Comparison of ENCODE assay signal across 15 cellular contexts in the genomic region with DNA sequence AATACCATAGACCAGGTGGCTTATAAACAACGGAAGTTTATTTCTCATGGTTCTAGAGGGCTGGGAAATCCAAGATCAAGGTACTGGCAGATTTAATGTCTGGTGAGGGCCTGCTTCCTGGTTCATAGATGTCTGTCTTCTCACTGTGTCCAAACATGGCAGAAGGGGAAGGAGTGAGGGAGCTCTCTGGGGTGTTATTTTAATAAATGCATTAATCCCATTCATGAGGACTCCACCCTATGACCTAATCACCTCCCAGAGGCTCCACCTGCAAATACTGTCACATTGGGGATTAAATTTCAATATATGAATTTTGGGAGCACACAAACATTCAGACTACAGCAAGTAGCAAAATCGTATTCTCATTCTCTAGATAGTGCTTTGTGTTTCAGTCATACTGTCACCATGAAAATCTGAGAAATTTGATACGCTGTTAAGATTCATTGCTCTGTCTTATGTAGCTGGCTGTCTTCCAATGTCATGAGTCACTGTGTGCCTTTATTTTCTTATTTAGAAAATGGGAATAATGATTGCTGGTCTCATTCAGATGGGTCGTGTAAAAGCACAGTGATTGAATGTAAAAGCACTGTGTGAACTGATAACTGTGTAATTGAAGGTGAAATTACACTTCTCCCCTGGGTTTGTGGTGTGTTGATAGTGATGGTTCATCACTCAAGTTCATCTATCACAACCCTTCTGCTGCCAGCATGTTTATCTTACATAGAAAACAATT. TPM values are rescaled to one million over a fixed set of nuclear protein-coding genes. Genes with fewer than 3 reads are reported as not detected.
DNase-seq lines count a peak whose midpoint lies in the region; ATAC-seq, FAIRE-seq and TF ChIP-seq lines count a peak whose summit lies in the region.
"Had no signal": no experiment of that assay in that cellular context is flagged by ENCODE, and none has a peak within 500 bp of the region (broad histone marks: within the 10 kb centered on the region; RNA-seq: fewer than 3 reads in every experiment).

No MANE protein-coding gene starts in this region.

- H3K9me3 ChIP-seq in Karpas-422 (ENCODE audit: low read length) (no peaks in the 10 kb centered on the region), kidney (ENCODE audit: control insufficient read depth in 1 of 2, low read length in 2 of 2) (no peaks in the 10 kb centered on the region)
- H3K9me3 ChIP-seq: prostate gland had no signal

- H3K27me3 ChIP-seq in Karpas-422 (ENCODE audit: low read length), result no peaks in the 10 kb centered on the region

- H3K9me3 Mint-ChIP-seq in activated T-helper 2 cell treated with anti-CD3 and anti-CD28 coated beads, Interferon-gamma antibody, Interleukin-2, Interleukin-4, amounts not matched to agents 10 μg/mL and 5 μg/mL and 100 μg/mL, durations not matched to agents 14 hours and 24 hours and 36 hours, result no peaks in the 10 kb centered on the region
- H3K9me3 Mint-ChIP-seq in natural killer cell, result no peaks in the 10 kb centered on the region

- H3K36me3 Mint-ChIP-seq in activated T-helper 2 cell treated with anti-CD3 and anti-CD28 coated beads, Interferon-gamma antibody, Interleukin-2, Interleukin-4, amounts not matched to agents 10 μg/mL and 5 μg/mL and 100 μg/mL, durations not matched to agents 14 hours and 24 hours and 36 hours (ENCODE audit: low read depth), result no peaks in the 10 kb centered on the region
- H3K36me3 Mint-ChIP-seq in natural killer cell, result no peaks in the 10 kb centered on the region

- no peak for ATAC-seq in natural killer cell

- no peak overlapping the region for H2AFZ ChIP-seq in Karpas-422 (ENCODE audit: low read length)

- no peak overlapping the region for H3K4me3 Mint-ChIP-seq in activated T-helper 2 cell treated with anti-CD3 and anti-CD28 coated beads, Interferon-gamma antibody, Interleukin-2, Interleukin-4, amounts not matched to agents 10 μg/mL and 5 μg/mL and 100 μg/mL, durations not matched to agents 14 hours and 24 hours and 36 hours (ENCODE audit: low read depth)
- H3K4me3 Mint-ChIP-seq in natural killer cell, result no peak overlapping the region

- H3K27me3 Mint-ChIP-seq in activated T-helper 2 cell treated with anti-CD3 and anti-CD28 coated beads, Interferon-gamma antibody, Interleukin-2, Interleukin-4, amounts not matched to agents 10 μg/mL and 5 μg/mL and 100 μg/mL, durations not matched to agents 14 hours and 24 hours and 36 hours (ENCODE audit: low read depth), result no peaks in the 10 kb centered on the region
- H3K27me3 Mint-ChIP-seq in natural killer cell (ENCODE audit: low read depth in 2 of 2), result no peaks in the 10 kb centered on the region

- peak; percentile 17 for DNase-seq in COR-L47 (lab: John Stamatoyannopoulos, UW)
- peak; percentile 55 for DNase-seq in Karpas-422
- DNase-seq in RPMI7951 (ENCODE audit: low read depth), result peak; percentile 67
- peak; percentile 55 for DNase-seq in fibroblast of pulmonary artery (ENCODE audit: low read depth)
- no peak for DNase-seq in NCI-H128 (lab: John Stamatoyannopoulos, UW; ENCODE audit: unreplicated experiment)
- no peak for DNase-seq in kidney
- no peak for DNase-seq in activated T-helper 2 cell treated with anti-CD3 and anti-CD28 coated beads, Interferon-gamma antibody, Interleukin-2, Interleukin-4, amounts not matched to agents 10 μg/mL and 5 μg/mL and 100 μg/mL, durations not matched to agents 14 hours and 24 hours and 36 hours (ENCODE audit: low spot score)
- no peak for DNase-seq in natural killer cell
- DNase-seq: activated CD4-positive, CD25-positive, alpha-beta regulatory T cell; activated T-cell treated with anti-CD3 and anti-CD28 coated beads, Interleukin-2, amount 50 U/mL, for 48 hours; NCI-H187 treated with DMSO at 0.1 percent for 48 hours; stimulated activated CD4-positive, alpha-beta T cell treated with anti-CD3 and anti-CD28 coated beads, Interleukin-4, amount 100 ng/mL, for 4 hours had no signal

- H3K36me3 ChIP-seq in Karpas-422 (ENCODE audit: insufficient read depth, low read length), result no peaks in the 10 kb centered on the region
- H3K36me3 ChIP-seq in kidney (ENCODE audit: control insufficient read depth in 1 of 2, insufficient read depth in 2 of 2, low read length in 2 of 2), result no peaks in the 10 kb centered on the region
- H3K36me3 ChIP-seq: prostate gland had no signal

- H3K4me1 Mint-ChIP-seq in activated T-helper 2 cell treated with anti-CD3 and anti-CD28 coated beads, Interferon-gamma antibody, Interleukin-2, Interleukin-4, amounts not matched to agents 10 μg/mL and 5 μg/mL and 100 μg/mL, durations not matched to agents 14 hours and 24 hours and 36 hours (ENCODE audit: low read depth), result peaks cover 44% of the 10 kb centered on the region
- peaks cover 11 to 34% of the 10 kb centered on the region in 2 donors for H3K4me1 Mint-ChIP-seq in natural killer cell

- TF ChIP-seq CTCF in fibroblast of pulmonary artery (IDR thresholded peaks at IDR 0.05; ENCODE audit: low read length, missing control alignments) (no peak), kidney (IDR thresholded peaks at IDR 0.05; ENCODE audit: borderline replicate concordance, extremely low read depth, insufficient read depth) (no peak), natural killer cell (IDR thresholded peaks at IDR 0.05) (no peak)

- H3K27ac ChIP-seq in Karpas-422 (ENCODE audit: low read length) (peak overlapping the region; percentile 70), kidney (ENCODE audit: low read depth in 2 of 2, low read length in 2 of 2) (no peak overlapping the region)
- H3K27ac ChIP-seq: prostate gland had no signal

- no peak overlapping the region for H3K27ac Mint-ChIP-seq in activated T-helper 2 cell treated with anti-CD3 and anti-CD28 coated beads, Interferon-gamma antibody, Interleukin-2, Interleukin-4, amounts not matched to agents 10 μg/mL and 5 μg/mL and 100 μg/mL, durations not matched to agents 14 hours and 24 hours and 36 hours
- H3K27ac Mint-ChIP-seq in natural killer cell, result no peak overlapping the region

- peak overlapping the region; percentile 58 for H3K4me2 ChIP-seq in Karpas-422 (ENCODE audit: low read depth, low read length, poor library complexity, severe bottlenecking)

- H3K4me3 ChIP-seq in Karpas-422 (ENCODE audit: low read length) (peak overlapping the region; percentile 4; the same call in 1 of the 2 replicates), fibroblast of pulmonary artery (replicated peaks; ENCODE audit: low read depth, low read length) (no peak overlapping the region), kidney (ENCODE audit: low read length in 2 of 2) (no peak overlapping the region)
- H3K4me3 ChIP-seq: lung, prostate gland had no signal

- H3K9ac ChIP-seq in Karpas-422 (ENCODE audit: low read length) (no peak overlapping the region), kidney (ENCODE audit: low read length in 2 of 2) (no peak overlapping the region)

- H3K4me1 ChIP-seq in Karpas-422 (ENCODE audit: low read length) (peaks cover 35% of the 10 kb centered on the region), kidney (ENCODE audit: control insufficient read depth in 1 of 2, insufficient read depth in 1 of 2, low read depth in 1 of 2, low read length in 2 of 2) (no peaks in the 10 kb centered on the region)
- H3K4me1 ChIP-seq: prostate gland had no signal

- H3K9me2 ChIP-seq in Karpas-422 (replicated peaks; ENCODE audit: insufficient read depth, low read length), result no peaks in the 10 kb centered on the region

- intact Hi-C loops in kidney (cut with DNase I), result no loop called here
- intact Hi-C loops in activated T-helper 2 cell treated with anti-CD3 and anti-CD28 coated beads, Interferon-gamma antibody, Interleukin-2, Interleukin-4, amounts not matched to agents 10 μg/mL and 5 μg/mL and 100 μg/mL, durations not matched to agents 14 hours and 24 hours and 36 hours (cut with micrococcal nuclease), result no loop called here
- intact Hi-C loops in natural killer cell (cut with micrococcal nuclease), result no loop called here

- peaks cover 77% of the 10 kb centered on the region for H3K79me2 ChIP-seq in Karpas-422 (ENCODE audit: low read length)

- FAIRE-seq in kidney (lab: Jason Lieb, UNC), result no peak

- 0 out of 2 replicates have a peak, but pooled peaks cover 17% of the 10 kb centered on the region for H4K20me1 ChIP-seq in Karpas-422 (ENCODE audit: insufficient read depth, low read depth, low read length)

RNA-seq across cellular contexts. Expression of gene ERVFRD-1, which starts 8.9 kb away (rescaled TPM):
- not detected in 2 replicates for total RNA-seq in Karpas-422 (2014; rRNA removed; shearing (Covaris generic); ENCODE audit: low replicate concordance)
- total RNA-seq in RPMI7951 (2014; rRNA removed; shearing (Covaris generic)), result not detected in 2 replicates
- total RNA-seq in kidney, result 0.57 TPM
- polyA plus RNA-seq in kidney (ENCODE audit: insufficient read depth, low read depth, low replicate concordance), result 0.24 TPM
- not detected in 2 replicates for total RNA-seq in activated T-helper 2 cell treated with anti-CD3 and anti-CD28 coated beads, Interferon-gamma antibody, Interleukin-2, Interleukin-4, amounts not matched to agents 10 μg/mL and 5 μg/mL and 100 μg/mL, durations not matched to agents 14 hours and 24 hours and 36 hours
- total RNA-seq in natural killer cell, result not detected
- total RNA-seq: prostate gland had no signal
- polyA plus RNA-seq: BJ had no signal

RNA-seq across cellular contexts. Expression of gene SMIM13, which starts 26.8 kb away (rescaled TPM):
- total RNA-seq in Karpas-422 (2014; rRNA removed; shearing (Covaris generic); ENCODE audit: low replicate concordance), result 6.9 and 8.9 TPM in 2 replicates
- total RNA-seq in RPMI7951 (2014; rRNA removed; shearing (Covaris generic)), result 13.1 and 16.6 TPM in 2 replicates
- total RNA-seq in kidney (6.6 TPM), natural killer cell (10 to 100 TPM in 1 of 3 donors, 1 to 10 TPM in 2; 5.3 to 10.3 (median 9.8) TPM)
- 4.0 TPM for polyA plus RNA-seq in kidney (ENCODE audit: insufficient read depth, low read depth, low replicate concordance)
- 12.2 and 12.3 TPM in 2 replicates for total RNA-seq in activated T-helper 2 cell treated with anti-CD3 and anti-CD28 coated beads, Interferon-gamma antibody, Interleukin-2, Interleukin-4, amounts not matched to agents 10 μg/mL and 5 μg/mL and 100 μg/mL, durations not matched to agents 14 hours and 24 hours and 36 hours

Comparison
In these comparisons a context has a peak if more than half of its experiments do, and no peak if none do; other contexts are left out.
1. DNase-seq: peak in COR-L47 (single experiment), Karpas-422 (single experiment), RPMI7951 (single experiment) and fibroblast of pulmonary artery (single experiment); none in NCI-H128 (single experiment), kidney (single experiment), activated T-helper 2 cell treated with anti-CD3 and anti-CD28 coated beads, Interferon-gamma antibody, Interleukin-2, Interleukin-4, amounts not matched to agents 10 μg/mL and 5 μg/mL and 100 μg/mL, durations not matched to agents 14 hours and 24 hours and 36 hours (single experiment) and natural killer cell (single experiment).